In genomic region chr10:24240001-24240751, GRCh38 we compare ENCODE assay signal across 16 cellular contexts. TPM values are rescaled to one million over a fixed set of nuclear protein-coding genes. Genes with fewer than 3 reads are reported as not detected.
DNase-seq lines count a peak whose midpoint lies in the region; ATAC-seq, FAIRE-seq and TF ChIP-seq lines count a peak whose summit lies in the region.
"Had no signal": no experiment of that assay in that cellular context is flagged by ENCODE, and none has a peak within 500 bp of the region (broad histone marks: within the 10 kb centered on the region; RNA-seq: fewer than 3 reads in every experiment).

No MANE protein-coding gene starts in this region.

- H3K4me3 ChIP-seq in left ventricle myocardium inferior (no peak overlapping the region), urinary bladder (ENCODE audit: low read depth, low read length) (no peak overlapping the region)

- no peak for ATAC-seq in left cardiac atrium

- H3K27me3 ChIP-seq in left ventricle myocardium inferior (ENCODE audit: low read depth): no peaks in the 10 kb centered on the region

- TF ChIP-seq CTCF in left ventricle myocardium inferior (IDR thresholded peaks at IDR 0.05; ENCODE audit: borderline replicate concordance): no peak
- no peak for TF ChIP-seq CTCF in neural crest cell (conservative IDR thresholded peaks at IDR 0.05)

- H3K36me3 Mint-ChIP-seq in neural crest cell (ENCODE audit: low read depth): no peaks in the 10 kb centered on the region

- H3K27ac ChIP-seq in left ventricle myocardium inferior (replicated peaks) (peak overlapping the region; percentile 31), epithelial cell of prostate (peak overlapping the region; percentile 50), urinary bladder (ENCODE audit: low read depth) (peak overlapping the region; percentile 55)

- H3K36me3 ChIP-seq in left ventricle myocardium inferior (peaks cover 3% of the 10 kb centered on the region), urinary bladder (ENCODE audit: insufficient read depth) (no peaks in the 10 kb centered on the region)
- H3K36me3 ChIP-seq: HAP-1 had no signal

- TF ChIP-seq POLR2A in H54 (IDR thresholded peaks at IDR 0.05; ENCODE audit: low read depth, low read length): no peak

- no peaks in the 10 kb centered on the region for H3K27me3 Mint-ChIP-seq in neural crest cell (ENCODE audit: low read depth)

- no peak for FAIRE-seq in H54 (lab: Jason Lieb, UNC)

- peaks cover 30% of the 10 kb centered on the region for H3K4me1 Mint-ChIP-seq in neural crest cell
- H3K4me1 Mint-ChIP-seq: activated CD4-positive, alpha-beta memory T cell treated with anti-CD3 and anti-CD28 coated beads, Interleukin-2, amount 10 ng/mL, durations not matched to agents 7 days and 5 days had no signal

- H3K27ac Mint-ChIP-seq in neural crest cell (ENCODE audit: unreplicated experiment): no peak overlapping the region
- H3K27ac Mint-ChIP-seq: activated CD4-positive, alpha-beta memory T cell treated with anti-CD3 and anti-CD28 coated beads, Interleukin-2, amount 10 ng/mL, durations not matched to agents 7 days and 5 days had no signal

- H3K4me1 ChIP-seq in left ventricle myocardium inferior (peaks cover 68% of the 10 kb centered on the region), urinary bladder (ENCODE audit: insufficient read depth) (no peaks in the 10 kb centered on the region)

- DNase-seq in left ventricle myocardium inferior (no peak), left cardiac atrium (no peak), epithelial cell of prostate (ENCODE audit: low read depth, low spot score) (no peak), neural crest cell (ENCODE audit: low read depth, low spot score) (no peak), H54 (ENCODE audit: insufficient read length, low spot score) (no peak), activated gamma-delta T cell treated with Interleukin-2 at 50 U/mL for 16 hours (no peak), dermis blood vessel endothelial cell (no peak)
- DNase-seq: ACHN; activated CD4-positive, alpha-beta memory T cell treated with anti-CD3 and anti-CD28 coated beads, Interleukin-2, amount 10 ng/mL, durations not matched to agents 7 days and 5 days; activated naive CD4-positive, alpha-beta T cell treated with anti-CD3 and anti-CD28 coated beads, Interleukin-2, amount 50 U/mL, for 16 hours; effector CD8-positive, alpha-beta T cell; EL; MM.1S; SW 1271 had no signal

- no peaks in the 10 kb centered on the region for H3K9me3 ChIP-seq in left ventricle myocardium inferior (replicated peaks)
- H3K9me3 ChIP-seq: HAP-1 had no signal

- peak overlapping the region; percentile 52 for H3K4me3 Mint-ChIP-seq in neural crest cell
- H3K4me3 Mint-ChIP-seq: activated CD4-positive, alpha-beta memory T cell treated with anti-CD3 and anti-CD28 coated beads, Interleukin-2, amount 10 ng/mL, durations not matched to agents 7 days and 5 days had no signal

- no peaks in the 10 kb centered on the region for H3K9me3 Mint-ChIP-seq in neural crest cell
- H3K9me3 Mint-ChIP-seq: activated CD4-positive, alpha-beta memory T cell treated with anti-CD3 and anti-CD28 coated beads, Interleukin-2, amount 10 ng/mL, durations not matched to agents 7 days and 5 days had no signal

- 66% methylated on average over 8 of the region's 8 CpGs for WGBS in urinary bladder

- intact Hi-C loops in left ventricle myocardium inferior (cut with micrococcal nuclease): no loop called here
- intact Hi-C loops in left cardiac atrium (cut with DNase I): no loop called here

RNA-seq across cellular contexts. Expression of gene KIAA1217, which starts 31.2 kb away (rescaled TPM):
- 30.2 TPM for total RNA-seq in left ventricle myocardium inferior
- 10 to 100 TPM; 19.5 to 32.6 TPM for total RNA-seq in left cardiac atrium
- 8.8 and 10.5 TPM in 2 replicates for total RNA-seq in neural crest cell
- total RNA-seq in urinary bladder: 18.0 TPM
- polyA plus RNA-seq in urinary bladder: 6.2 TPM
- 7.5 and 15.3 TPM in 2 replicates for total RNA-seq in dermis blood vessel endothelial cell
